8 cellular contexts compared by ENCODE assay signal in genomic region chr1:148679050-148679786, GRCh38.
DNase-seq lines count a peak whose midpoint lies in the region; ATAC-seq, FAIRE-seq and TF ChIP-seq lines count a peak whose summit lies in the region.
"Not testable (repeated sequence)": the region's sequence is repeated elsewhere in the genome, so short reads cannot be mapped to it uniquely, and the experiment has no call there.

No MANE protein-coding gene starts in this region.

- peak overlapping the region; percentile 39; the same call in 1 of the 2 replicates for H3K27ac ChIP-seq in VCaP
- peak overlapping the region; percentile 37 for H3K27ac ChIP-seq in effector memory CD4-positive, alpha-beta T cell (ENCODE audit: insufficient read depth, low read length, poor library complexity, severe bottlenecking)
- H3K27ac ChIP-seq in keratinocyte (ENCODE audit: control insufficient read depth, insufficient read depth, low read length): not testable (repeated sequence)

- H3K9me1 ChIP-seq in keratinocyte (ENCODE audit: control insufficient read depth, extremely low read depth, insufficient read depth, low read length): not testable (repeated sequence)

- H3K27ac Mint-ChIP-seq in Caco-2 (ENCODE audit: unreplicated experiment): not testable (repeated sequence)
- peak overlapping the region; percentile 34 to 57 for H3K27ac Mint-ChIP-seq in stimulated activated naive CD8-positive, alpha-beta T cell treated with anti-CD3 and anti-CD28 coated beads, Interleukin-15, amount 100 ng/mL, for 72 hours

- dilution Hi-C loops in keratinocyte (cut with MboI; ENCODE audit: extremely low pct_ligation_motif_present, low sequenced_read_pairs): not testable (repeated sequence)

- POLR2A ChIA-PET in Caco-2 (lab: Charles Lee): not testable (repeated sequence)

- not testable (repeated sequence) for H3K9me3 ChIP-seq in Caco-2; effector memory CD4-positive, alpha-beta T cell (ENCODE audit: control insufficient read depth, low read length); keratinocyte (ENCODE audit: control insufficient read depth, low read depth, low read length); neuron (ENCODE audit: low read length)

- H3K9me3 Mint-ChIP-seq in Caco-2 (ENCODE audit: unreplicated experiment); stimulated activated naive CD8-positive, alpha-beta T cell treated with anti-CD3 and anti-CD28 coated beads, Interleukin-15, amount 100 ng/mL, for 72 hours: not testable (repeated sequence)

- H3K4me2 ChIP-seq in keratinocyte (ENCODE audit: control insufficient read depth, extremely low read depth, insufficient read depth, low read depth, low read length): not testable (repeated sequence)

- ATAC-seq in stimulated activated naive CD8-positive, alpha-beta T cell treated with anti-CD3 and anti-CD28 coated beads, Interleukin-15, amount 100 ng/mL, for 72 hours: peak; percentile 92

- not testable (repeated sequence) for H3K36me3 ChIP-seq in Caco-2 (ENCODE audit: control insufficient read depth, insufficient read depth, low read length); effector memory CD4-positive, alpha-beta T cell (ENCODE audit: control insufficient read depth, insufficient read depth, low read length); keratinocyte (ENCODE audit: control insufficient read depth in 2 of 2, extremely low read depth in 1 of 2, insufficient read depth in 2 of 2, low read length in 2 of 2); neuron (ENCODE audit: insufficient read depth, low read length)

- intact Hi-C loops in Caco-2 (cut with micrococcal nuclease; ENCODE audit: unreplicated experiment): not testable (repeated sequence)

- not testable (repeated sequence) for H3K36me3 Mint-ChIP-seq in Caco-2 (ENCODE audit: insufficient read depth, unreplicated experiment)

- not testable (repeated sequence) for H3K27me3 Mint-ChIP-seq in Caco-2 (ENCODE audit: insufficient read depth, unreplicated experiment); stimulated activated naive CD8-positive, alpha-beta T cell treated with anti-CD3 and anti-CD28 coated beads, Interleukin-15, amount 100 ng/mL, for 72 hours

- peak overlapping the region; percentile 29 for H3K4me3 Mint-ChIP-seq in Caco-2 (ENCODE audit: unreplicated experiment)
- peak overlapping the region; percentile 80 to 81 for H3K4me3 Mint-ChIP-seq in stimulated activated naive CD8-positive, alpha-beta T cell treated with anti-CD3 and anti-CD28 coated beads, Interleukin-15, amount 100 ng/mL, for 72 hours

- not testable (repeated sequence) for BruUV-seq in Caco-2 (replicated peaks; lab: Mats Ljungman, UMichigan)

- not testable (repeated sequence) for TF ChIP-seq CTCF in Caco-2 (IDR thresholded peaks at IDR 0.05; ENCODE audit: insufficient read depth in 1 of 2, low read depth in 1 of 2, low read length in 1 of 2, severe bottlenecking in 1 of 2, unreplicated experiment in 1 of 2); LNCaP clone FGC (IDR thresholded peaks at IDR 0.05; ENCODE audit: control insufficient read depth, extremely low read depth, insufficient read depth); VCaP (conservative IDR thresholded peaks at IDR 0.05); keratinocyte (optimal IDR thresholded peaks at IDR 0.05 in 1 of 3, IDR thresholded peaks at IDR 0.05 in 1 of 3, conservative IDR thresholded peaks at IDR 0.05 in 1 of 3; ENCODE audit: extremely low read depth in 1 of 3, insufficient read depth in 2 of 3, low read length in 3 of 3)

- not testable (repeated sequence) for H3K4me1 ChIP-seq in Caco-2; effector memory CD4-positive, alpha-beta T cell (ENCODE audit: control insufficient read depth, insufficient read depth, low read length, poor library complexity, severe bottlenecking); keratinocyte (ENCODE audit: control insufficient read depth, extremely low read depth, insufficient read depth, low read length); neuron (ENCODE audit: insufficient read depth, low read length)

- H3K4me1 Mint-ChIP-seq in Caco-2 (ENCODE audit: low read depth, unreplicated experiment); stimulated activated naive CD8-positive, alpha-beta T cell treated with anti-CD3 and anti-CD28 coated beads, Interleukin-15, amount 100 ng/mL, for 72 hours: not testable (repeated sequence)

- not testable (repeated sequence) for H4K20me1 ChIP-seq in keratinocyte (ENCODE audit: control insufficient read depth, extremely low read depth, insufficient read depth, low read length)

- not testable (repeated sequence) for H3K79me2 ChIP-seq in keratinocyte (ENCODE audit: control insufficient read depth, insufficient read depth, low read length)

- CTCF ChIA-PET in Caco-2 (lab: Charles Lee): not testable (repeated sequence)

- DNase-seq in Caco-2: peak; percentile 22 to 24
- not testable (repeated sequence) for DNase-seq in LNCaP clone FGC (ENCODE audit: low read depth); keratinocyte (ENCODE audit: low read depth, low spot score)
- peak; percentile 49 for DNase-seq in activated effector memory CD4-positive, alpha-beta T cell treated with Interleukin-2 at 50 U/mL for 16 hours
- DNase-seq in effector memory CD4-positive, alpha-beta T cell: peak in 1 of 3 donors; percentile 10
- DNase-seq in stimulated activated naive CD8-positive, alpha-beta T cell treated with anti-CD3 and anti-CD28 coated beads, Interleukin-15, amount 100 ng/mL, for 72 hours: peak; percentile 50 to 77

- H2AFZ ChIP-seq in keratinocyte (ENCODE audit: control insufficient read depth, low read length); neuron (ENCODE audit: low read depth, low read length): not testable (repeated sequence)

- H3K9ac ChIP-seq in keratinocyte (ENCODE audit: control insufficient read depth, extremely low read depth, insufficient read depth, low read length): peak overlapping the region; percentile 63

- peak overlapping the region; percentile 28 for H3K4me3 ChIP-seq in Caco-2 (ENCODE audit: low read depth, low read length)
- H3K4me3 ChIP-seq in LNCaP clone FGC (ENCODE audit: low read depth, low read length): peak overlapping the region; percentile 54
- H3K4me3 ChIP-seq in effector memory CD4-positive, alpha-beta T cell (ENCODE audit: insufficient read depth, low read depth, low read length, poor library complexity, severe bottlenecking): peak overlapping the region; percentile 37
- H3K4me3 ChIP-seq in keratinocyte (ENCODE audit: control insufficient read depth in 2 of 3, extremely low read depth in 1 of 3, insufficient read depth in 2 of 3, low read depth in 1 of 3, low read length in 3 of 3): peak overlapping the region in 1 of 3 experiments; percentile 53
- H3K4me3 ChIP-seq in neuron (ENCODE audit: low read length): peak overlapping the region; percentile 52

- not testable (repeated sequence) for H3K27me3 ChIP-seq in Caco-2 (replicated peaks; ENCODE audit: control insufficient read depth, insufficient read depth, low read length); effector memory CD4-positive, alpha-beta T cell (replicated peaks; ENCODE audit: control insufficient read depth, insufficient read depth, low read length, poor library complexity, severe bottlenecking); keratinocyte (ENCODE audit: control insufficient read depth, extremely low read depth, insufficient read depth, low read length); neuron (ENCODE audit: insufficient read depth, low read length)

- not testable (repeated sequence) for FAIRE-seq in keratinocyte (lab: Jason Lieb, UNC)
